10 cellular contexts compared by ENCODE assay signal in the genomic region with DNA sequence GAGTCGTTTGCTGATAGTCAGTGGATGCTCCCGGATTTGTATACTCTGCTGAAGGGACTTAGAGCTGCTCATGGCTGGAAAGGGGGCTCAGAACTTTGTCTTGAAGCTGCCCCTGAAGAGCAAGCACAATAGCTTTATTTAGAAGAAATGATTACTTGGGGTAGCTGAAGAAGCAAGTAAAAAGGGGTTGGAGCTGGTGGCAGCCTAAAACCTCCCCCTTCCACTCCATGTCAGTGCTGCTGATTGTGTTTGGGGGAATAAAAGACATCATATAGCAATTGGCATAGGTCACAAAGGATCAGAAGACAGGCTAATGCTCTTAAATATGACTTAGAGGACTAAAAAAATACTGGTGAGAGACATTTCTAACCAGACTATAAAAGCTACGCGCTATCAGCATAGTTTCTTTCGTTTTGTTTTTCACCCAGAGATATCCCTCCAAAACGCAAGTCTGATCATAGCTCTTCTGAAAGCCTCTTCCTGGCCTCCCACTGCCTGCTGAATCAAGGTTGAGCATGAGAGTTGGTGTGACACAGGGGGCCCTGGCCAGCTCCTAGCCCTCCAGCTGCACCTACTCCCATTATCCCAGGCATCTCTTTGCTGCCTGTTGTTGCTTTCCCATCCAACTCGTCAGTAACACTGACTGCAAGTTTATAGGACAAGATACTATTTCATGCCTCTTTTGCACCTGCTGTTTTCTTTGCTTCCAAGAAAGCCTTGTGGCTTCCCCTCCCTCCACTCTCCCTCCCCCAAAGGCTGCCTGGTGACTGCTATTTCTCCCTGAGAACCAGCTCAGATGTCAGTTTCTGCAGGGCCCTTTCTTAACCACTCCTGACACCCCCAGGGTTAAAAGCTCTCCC. TPM values are rescaled to one million over a fixed set of nuclear protein-coding genes. Genes with fewer than 3 reads are reported as not detected.
A peak's percentile ranks its signal among the peaks of the same experiment; 100 is the strongest.
DNase-seq lines count a peak whose midpoint lies in the region; ATAC-seq lines count a peak whose summit lies in the region.
"Had no signal": no experiment of that assay in that cellular context is flagged by ENCODE, and none has a peak within 500 bp of the region (broad histone marks: within the 10 kb centered on the region; RNA-seq: fewer than 3 reads in every experiment).

No MANE protein-coding gene starts in this region.

- H3K4me3 Mint-ChIP-seq in activated naive CD4-positive, alpha-beta T cell treated with anti-CD3 and anti-CD28 coated beads for 36 hours = peak overlapping the region; percentile 71
- H3K4me3 Mint-ChIP-seq in T-helper 17 cell = peak overlapping the region; percentile 84
- H3K4me3 Mint-ChIP-seq in stimulated activated naive CD8-positive, alpha-beta T cell treated with anti-CD3 and anti-CD28 coated beads, Interleukin-15, amount 100 ng/mL, for 72 hours = peak overlapping the region; percentile 76 to 78

- intact Hi-C loops in activated naive CD4-positive, alpha-beta T cell treated with anti-CD3 and anti-CD28 coated beads for 36 hours (cut with micrococcal nuclease) = loop anchor here (1.0 to 2.0 kb wide), 4 partner anchors 35 to 289 kb away; no protein-coding TSS in a partner anchor

- peak; percentile 43 for DNase-seq in activated naive CD4-positive, alpha-beta T cell treated with anti-CD3 and anti-CD28 coated beads for 36 hours
- no peak for DNase-seq in activated naive CD4-positive, alpha-beta T cell (lab: John Stamatoyannopoulos, UW)
- DNase-seq in T-helper 17 cell = no peak
- DNase-seq in iPS-NIHi7 (ENCODE audit: extremely low spot score) = peak; percentile 45
- DNase-seq in stimulated activated naive CD8-positive, alpha-beta T cell treated with anti-CD3 and anti-CD28 coated beads, Interleukin-15, amount 100 ng/mL, for 72 hours = peak in 1 of 2 donors; percentile 16
- no peak for DNase-seq in COLO668 (lab: John Stamatoyannopoulos, UW; ENCODE audit: unreplicated experiment)
- no peak for DNase-seq in NCI-H226
- DNase-seq: activated gamma-delta T cell treated with Interleukin-2 at 50 U/mL for 16 hours, GM23248 had no signal

- peak; percentile 30 for ATAC-seq in T-helper 17 cell
- ATAC-seq in stimulated activated naive CD8-positive, alpha-beta T cell treated with anti-CD3 and anti-CD28 coated beads, Interleukin-15, amount 100 ng/mL, for 72 hours = peak; percentile 48
- no peak for ATAC-seq in GM18870 (IDR thresholded peaks at IDR 0.05; ENCODE audit: unreplicated experiment)

- no peaks in the 10 kb centered on the region for H3K9me3 ChIP-seq in T-helper 17 cell (ENCODE audit: control insufficient read depth, low read length, poor library complexity, severe bottlenecking)

- H3K4me1 Mint-ChIP-seq in activated naive CD4-positive, alpha-beta T cell treated with anti-CD3 and anti-CD28 coated beads for 36 hours (ENCODE audit: low read depth) = peaks cover 29% of the 10 kb centered on the region
- peaks cover 15% of the 10 kb centered on the region for H3K4me1 Mint-ChIP-seq in T-helper 17 cell
- peaks cover 30% of the 10 kb centered on the region for H3K4me1 Mint-ChIP-seq in stimulated activated naive CD8-positive, alpha-beta T cell treated with anti-CD3 and anti-CD28 coated beads, Interleukin-15, amount 100 ng/mL, for 72 hours

- no peaks in the 10 kb centered on the region for H3K27me3 Mint-ChIP-seq in activated naive CD4-positive, alpha-beta T cell treated with anti-CD3 and anti-CD28 coated beads for 36 hours (ENCODE audit: low read depth)
- H3K27me3 Mint-ChIP-seq in T-helper 17 cell = no peaks in the 10 kb centered on the region
- no peaks in the 10 kb centered on the region for H3K27me3 Mint-ChIP-seq in stimulated activated naive CD8-positive, alpha-beta T cell treated with anti-CD3 and anti-CD28 coated beads, Interleukin-15, amount 100 ng/mL, for 72 hours

- H3K9me3 Mint-ChIP-seq in activated naive CD4-positive, alpha-beta T cell treated with anti-CD3 and anti-CD28 coated beads for 36 hours = peaks cover 9% of the 10 kb centered on the region
- H3K9me3 Mint-ChIP-seq in stimulated activated naive CD8-positive, alpha-beta T cell treated with anti-CD3 and anti-CD28 coated beads, Interleukin-15, amount 100 ng/mL, for 72 hours = peaks cover 10 to 21% of the 10 kb centered on the region in 2 donors

- no peaks in the 10 kb centered on the region for H3K36me3 Mint-ChIP-seq in activated naive CD4-positive, alpha-beta T cell treated with anti-CD3 and anti-CD28 coated beads for 36 hours (ENCODE audit: low read depth)
- no peaks in the 10 kb centered on the region for H3K36me3 Mint-ChIP-seq in T-helper 17 cell (ENCODE audit: low read depth)

- CTCF ChIA-PET in activated naive CD4-positive, alpha-beta T cell treated with anti-CD3 and anti-CD28 coated beads for 36 hours (lab: Charles Lee) = interaction anchor here (0.6 to 2.4 kb wide), 7 partner anchors 11 to 589 kb away, joined by 3 to 13 read pairs (median 4); no protein-coding TSS in a partner anchor

- peak overlapping the region; percentile 79 for H3K27ac Mint-ChIP-seq in activated naive CD4-positive, alpha-beta T cell treated with anti-CD3 and anti-CD28 coated beads for 36 hours
- peak overlapping the region; percentile 86 for H3K27ac Mint-ChIP-seq in T-helper 17 cell
- peak overlapping the region; percentile 85 to 99 for H3K27ac Mint-ChIP-seq in stimulated activated naive CD8-positive, alpha-beta T cell treated with anti-CD3 and anti-CD28 coated beads, Interleukin-15, amount 100 ng/mL, for 72 hours

RNA-seq across cellular contexts. Expression of a gene that starts 33.9 kb away (rescaled TPM):
- total RNA-seq in activated naive CD4-positive, alpha-beta T cell treated with anti-CD3 and anti-CD28 coated beads for 36 hours = 100 to 1,000 TPM; 202 to 208 TPM
- total RNA-seq in T-helper 17 cell = 100 to 1,000 TPM; 103 to 132 TPM

Comparison
In these comparisons a context has a peak if more than half of its experiments do, and no peak if none do; other contexts are left out.
1. DNase-seq: peak in activated naive CD4-positive, alpha-beta T cell treated with anti-CD3 and anti-CD28 coated beads for 36 hours (single experiment) and iPS-NIHi7 (single experiment); none in activated naive CD4-positive, alpha-beta T cell (0 of 4), T-helper 17 cell (0 of 3), COLO668 (single experiment) and NCI-H226 (single experiment).
2. Peak in every context shown above with its lines, with median percentiles within 50 percentile points of each other: H3K27ac Mint-ChIP-seq and H3K4me3 Mint-ChIP-seq.